ENCODE assay signal across 23 cellular contexts in the genomic region with DNA sequence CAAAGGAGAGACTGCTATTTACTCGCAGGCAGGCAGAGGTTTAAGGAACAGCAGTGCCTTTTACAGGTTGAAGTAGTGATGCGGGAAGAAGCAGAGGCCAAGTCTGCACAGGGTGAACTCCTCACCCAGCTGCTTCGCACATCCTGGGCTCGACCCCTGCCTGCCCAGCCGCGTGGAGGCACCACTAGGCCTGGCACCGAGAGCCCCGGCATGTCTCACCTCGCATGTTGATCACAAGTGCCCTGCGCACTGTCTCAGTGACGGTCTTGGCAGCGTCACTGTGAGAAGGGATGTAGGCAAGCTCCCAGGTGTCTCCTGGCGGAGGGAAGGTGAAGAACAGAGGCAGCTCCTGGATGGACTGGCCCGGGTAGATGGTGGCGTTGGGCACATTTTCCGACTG.
"Had no signal": no experiment of that assay in that cellular context is flagged by ENCODE, and none has a peak within 500 bp of the region (broad histone marks: within the 10 kb centered on the region; RNA-seq: fewer than 3 reads in every experiment).

No MANE protein-coding gene starts in this region.

- H3K27ac ChIP-seq: heart left ventricle, left lung, neutrophil, ovary, right atrium auricular region, right lobe of liver, tibial nerve, uterus had no signal

- H3K36me3 ChIP-seq: neutrophil, ovary, right lobe of liver, uterus had no signal

- H3K4me1 ChIP-seq: heart left ventricle, left lung, right atrium auricular region, right lobe of liver, tibial nerve, uterus had no signal

- H3K9me3 ChIP-seq: heart left ventricle, left lung, neutrophil, ovary, right atrium auricular region, right lobe of liver, tibial nerve, uterus had no signal

- DNase-seq: heart left ventricle; hypothalamus; immature natural killer cell; kidney; left colon; naive thymus-derived CD8-positive, alpha-beta T cell; occipital lobe; ovary; right lobe of liver; stimulated activated CD4-positive, alpha-beta T cell treated with anti-CD3 and anti-CD28 coated beads, Interleukin-1b, Interleukin-23, amount 100 ng/mL, for 48 hours; stimulated activated CD4-positive, alpha-beta T cell treated with anti-CD3 and anti-CD28 coated beads, Interleukin-2, amount 100 ng/mL, for 48 hours; stimulated activated CD4-positive, alpha-beta T cell treated with anti-CD3 and anti-CD28 coated beads, Interleukin-4, amount 100 ng/mL, for 4 hours; stimulated activated CD8-positive, alpha-beta memory T cell treated with anti-CD3 and anti-CD28 coated beads, Interleukin-4, amount 100 ng/mL, for 48 hours; stimulated activated naive CD4-positive, alpha-beta T cell treated with Interleukin-2 at 50 U/mL for 16 hours; stimulated activated naive CD8-positive, alpha-beta T cell treated with anti-CD3 and anti-CD28 coated beads, Interleukin-15, amount 100 ng/mL, for 72 hours; substantia nigra; uterus had no signal

- H3K4me3 ChIP-seq: heart left ventricle, ovary, right atrium auricular region, right lobe of liver, smooth muscle cell, tibial nerve, uterus had no signal

- H3K27me3 ChIP-seq: heart left ventricle, left lung, ovary, right atrium auricular region, right lobe of liver, tibial nerve, uterus had no signal

- ATAC-seq: heart left ventricle; left colon; left lung; naive thymus-derived CD8-positive, alpha-beta T cell; right lobe of liver; stimulated activated memory B cell treated with anti-CD40 and anti-IgM and Interleukin-4, amounts not matched to agents 10 μg/mL and 1 μg/mL and 100 μg/mL, for 72 hours; stimulated activated naive CD8-positive, alpha-beta T cell treated with anti-CD3 and anti-CD28 coated beads, Interleukin-15, amount 100 ng/mL, for 72 hours had no signal
